Comparison of ENCODE assay signal across 1 cellular context in genomic region chr5:32598997-32599549, GRCh38.
TF ChIP-seq lines count a peak whose summit lies in the region.

No MANE protein-coding gene starts in this region.

TF ChIP-seq in IMR-90, 13 proteins besides CTCF, POLR2A, EP300 and RAD21 (continued from another document):
- TF ChIP-seq USF2 (IDR thresholded peaks at IDR 0.05; ENCODE audit: low read depth, low read length) (no peak), FOS (IDR thresholded peaks at IDR 0.05; ENCODE audit: low read depth, low read length) (no peak), NFE2L2 (IDR thresholded peaks at IDR 0.05; ENCODE audit: low read depth, low read length) (no peak)
